ENCODE assay signal across 1 cellular context in genomic region chr11:66012371-66012945, GRCh38.
TF ChIP-seq lines count a peak whose summit lies in the region.

No MANE protein-coding gene starts in this region.

TF ChIP-seq in GM23338, 12 proteins besides CTCF, POLR2A, EP300 and RAD21 (continued from another document):
- TF ChIP-seq STAT1 (IDR thresholded peaks at IDR 0.05; ENCODE audit: unreplicated experiment): no peak
- TF ChIP-seq REST (IDR thresholded peaks at IDR 0.05; ENCODE audit: unreplicated experiment): no peak
- TF ChIP-seq JUNB (IDR thresholded peaks at IDR 0.05; ENCODE audit: unreplicated experiment): no peak
- TF ChIP-seq, protein P1, sequence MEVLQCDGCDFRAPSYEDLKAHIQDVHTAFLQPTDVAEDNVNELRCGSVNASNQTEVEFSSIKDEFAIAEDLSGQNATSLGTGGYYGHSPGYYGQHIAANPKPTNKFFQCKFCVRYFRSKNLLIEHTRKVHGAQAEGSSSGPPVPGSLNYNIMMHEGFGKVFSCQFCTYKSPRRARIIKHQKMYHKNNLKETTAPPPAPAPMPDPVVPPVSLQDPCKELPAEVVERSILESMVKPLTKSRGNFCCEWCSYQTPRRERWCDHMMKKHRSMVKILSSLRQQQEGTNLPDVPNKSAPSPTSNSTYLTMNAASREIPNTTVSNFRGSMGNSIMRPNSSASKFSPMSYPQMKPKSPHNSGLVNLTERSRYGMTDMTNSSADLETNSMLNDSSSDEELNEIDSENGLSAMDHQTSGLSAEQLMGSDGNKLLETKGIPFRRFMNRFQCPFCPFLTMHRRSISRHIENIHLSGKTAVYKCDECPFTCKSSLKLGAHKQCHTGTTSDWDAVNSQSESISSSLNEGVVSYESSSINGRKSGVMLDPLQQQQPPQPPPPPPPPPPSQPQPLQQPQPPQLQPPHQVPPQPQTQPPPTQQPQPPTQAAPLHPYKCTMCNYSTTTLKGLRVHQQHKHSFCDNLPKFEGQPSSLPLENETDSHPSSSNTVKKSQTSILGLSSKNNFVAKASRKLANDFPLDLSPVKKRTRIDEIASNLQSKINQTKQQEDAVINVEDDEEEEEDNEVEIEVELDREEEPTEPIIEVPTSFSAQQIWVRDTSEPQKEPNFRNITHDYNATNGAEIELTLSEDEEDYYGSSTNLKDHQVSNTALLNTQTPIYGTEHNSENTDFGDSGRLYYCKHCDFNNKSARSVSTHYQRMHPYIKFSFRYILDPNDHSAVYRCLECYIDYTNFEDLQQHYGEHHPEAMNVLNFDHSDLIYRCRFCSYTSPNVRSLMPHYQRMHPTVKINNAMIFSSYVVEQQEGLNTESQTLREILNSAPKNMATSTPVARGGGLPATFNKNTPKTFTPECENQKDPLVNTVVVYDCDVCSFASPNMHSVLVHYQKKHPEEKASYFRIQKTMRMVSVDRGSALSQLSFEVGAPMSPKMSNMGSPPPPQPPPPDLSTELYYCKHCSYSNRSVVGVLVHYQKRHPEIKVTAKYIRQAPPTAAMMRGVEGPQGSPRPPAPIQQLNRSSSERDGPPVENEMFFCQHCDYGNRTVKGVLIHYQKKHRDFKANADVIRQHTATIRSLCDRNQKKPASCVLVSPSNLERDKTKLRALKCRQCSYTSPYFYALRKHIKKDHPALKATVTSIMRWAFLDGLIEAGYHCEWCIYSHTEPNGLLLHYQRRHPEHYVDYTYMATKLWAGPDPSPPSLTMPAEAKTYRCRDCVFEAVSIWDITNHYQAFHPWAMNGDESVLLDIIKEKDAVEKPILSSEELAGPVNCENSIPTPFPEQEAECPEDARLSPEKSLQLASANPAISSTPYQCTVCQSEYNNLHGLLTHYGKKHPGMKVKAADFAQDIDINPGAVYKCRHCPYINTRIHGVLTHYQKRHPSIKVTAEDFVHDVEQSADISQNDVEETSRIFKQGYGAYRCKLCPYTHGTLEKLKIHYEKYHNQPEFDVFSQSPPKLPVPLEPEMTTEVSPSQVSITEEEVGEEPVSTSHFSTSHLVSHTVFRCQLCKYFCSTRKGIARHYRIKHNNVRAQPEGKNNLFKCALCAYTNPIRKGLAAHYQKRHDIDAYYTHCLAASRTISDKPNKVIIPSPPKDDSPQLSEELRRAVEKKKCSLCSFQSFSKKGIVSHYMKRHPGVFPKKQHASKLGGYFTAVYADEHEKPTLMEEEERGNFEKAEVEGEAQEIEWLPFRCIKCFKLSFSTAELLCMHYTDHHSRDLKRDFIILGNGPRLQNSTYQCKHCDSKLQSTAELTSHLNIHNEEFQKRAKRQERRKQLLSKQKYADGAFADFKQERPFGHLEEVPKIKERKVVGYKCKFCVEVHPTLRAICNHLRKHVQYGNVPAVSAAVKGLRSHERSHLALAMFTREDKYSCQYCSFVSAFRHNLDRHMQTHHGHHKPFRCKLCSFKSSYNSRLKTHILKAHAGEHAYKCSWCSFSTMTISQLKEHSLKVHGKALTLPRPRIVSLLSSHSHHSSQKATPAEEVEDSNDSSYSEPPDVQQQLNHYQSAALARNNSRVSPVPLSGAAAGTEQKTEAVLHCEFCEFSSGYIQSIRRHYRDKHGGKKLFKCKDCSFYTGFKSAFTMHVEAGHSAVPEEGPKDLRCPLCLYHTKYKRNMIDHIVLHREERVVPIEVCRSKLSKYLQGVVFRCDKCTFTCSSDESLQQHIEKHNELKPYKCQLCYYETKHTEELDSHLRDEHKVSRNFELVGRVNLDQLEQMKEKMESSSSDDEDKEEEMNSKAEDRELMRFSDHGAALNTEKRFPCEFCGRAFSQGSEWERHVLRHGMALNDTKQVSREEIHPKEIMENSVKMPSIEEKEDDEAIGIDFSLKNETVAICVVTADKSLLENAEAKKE (CRISPR knock-in tag; IDR thresholded peaks at IDR 0.05): no peak
- no peak for TF ChIP-seq NANOG (IDR thresholded peaks at IDR 0.05; ENCODE audit: borderline replicate concordance)
- TF ChIP-seq ZNF331 (CRISPR knock-in tag; IDR thresholded peaks at IDR 0.05; ENCODE audit: low read depth): no peak
- no peak for TF ChIP-seq EZH2phosphoT487 (IDR thresholded peaks at IDR 0.05; ENCODE audit: unreplicated experiment)
- no peak for TF ChIP-seq POLR2AphosphoS5 (IDR thresholded peaks at IDR 0.05; ENCODE audit: low read depth)
- TF ChIP-seq ZNF114 (CRISPR knock-in tag; IDR thresholded peaks at IDR 0.05): no peak
- TF ChIP-seq EZH2 (IDR thresholded peaks at IDR 0.05; ENCODE audit: low read depth, unreplicated experiment): no peak
- TF ChIP-seq, protein P2, sequence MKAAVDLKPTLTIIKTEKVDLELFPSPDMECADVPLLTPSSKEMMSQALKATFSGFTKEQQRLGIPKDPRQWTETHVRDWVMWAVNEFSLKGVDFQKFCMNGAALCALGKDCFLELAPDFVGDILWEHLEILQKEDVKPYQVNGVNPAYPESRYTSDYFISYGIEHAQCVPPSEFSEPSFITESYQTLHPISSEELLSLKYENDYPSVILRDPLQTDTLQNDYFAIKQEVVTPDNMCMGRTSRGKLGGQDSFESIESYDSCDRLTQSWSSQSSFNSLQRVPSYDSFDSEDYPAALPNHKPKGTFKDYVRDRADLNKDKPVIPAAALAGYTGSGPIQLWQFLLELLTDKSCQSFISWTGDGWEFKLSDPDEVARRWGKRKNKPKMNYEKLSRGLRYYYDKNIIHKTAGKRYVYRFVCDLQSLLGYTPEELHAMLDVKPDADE (IDR thresholded peaks at IDR 0.05): no peak
